Comparison of ENCODE assay signal across 13 cellular contexts in genomic region chr2:73451263-73451972, GRCh38.
DNase-seq lines count a peak whose midpoint lies in the region; ATAC-seq lines count a peak whose summit lies in the region.
"Had no signal": no experiment of that assay in that cellular context is flagged by ENCODE, and none has a peak within 500 bp of the region (broad histone marks: within the 10 kb centered on the region; RNA-seq: fewer than 3 reads in every experiment).

No MANE protein-coding gene starts in this region.

- POLR2A ChIA-PET in activated CD4-positive, alpha-beta T cell treated with anti-CD3 and anti-CD28 coated beads for 36 hours (lab: Charles Lee) = no interaction called here

- H4K91ac ChIP-seq in mesenchymal stem cell (ENCODE audit: low read length) = no peak overlapping the region

- no peaks in the 10 kb centered on the region for H3K27me3 Mint-ChIP-seq in activated CD4-positive, alpha-beta T cell treated with anti-CD3 and anti-CD28 coated beads for 36 hours
- H3K27me3 Mint-ChIP-seq: activated CD4-positive, alpha-beta memory T cell treated with anti-CD3 and anti-CD28 coated beads for 36 hours; brain; naive thymus-derived CD8-positive, alpha-beta T cell had no signal

- DNase-seq in mesenchymal stem cell = no peak
- no peak for DNase-seq in NCI-H187 (lab: John Stamatoyannopoulos, UW)
- no peak for DNase-seq in activated CD4-positive, alpha-beta T cell treated with anti-CD3 and anti-CD28 coated beads for 36 hours
- no peak for DNase-seq in stimulated activated CD4-positive, alpha-beta T cell treated with anti-CD3 and anti-CD28 coated beads, Interleukin-4, amount 100 ng/mL, for 4 hours
- DNase-seq in GDM1 (lab: John Stamatoyannopoulos, UW) = no peak
- DNase-seq: activated CD4-positive, alpha-beta memory T cell treated with anti-CD3 and anti-CD28 coated beads for 36 hours; EL; naive thymus-derived CD8-positive, alpha-beta T cell had no signal

- no peak overlapping the region for H2BK120ac ChIP-seq in mesenchymal stem cell (ENCODE audit: low read depth, low read length)

- peak overlapping the region; percentile 58 for H2BK5ac ChIP-seq in mesenchymal stem cell (ENCODE audit: low read depth, low read length, poor library complexity, severe bottlenecking)

- H3K4me2 ChIP-seq in mesenchymal stem cell (ENCODE audit: low read length, poor library complexity, severe bottlenecking) = no peak overlapping the region

- H3K18ac ChIP-seq in mesenchymal stem cell (ENCODE audit: low read depth in 1 of 2, low read length in 2 of 2) = no peak overlapping the region

- H3K9me3 Mint-ChIP-seq in activated CD4-positive, alpha-beta T cell treated with anti-CD3 and anti-CD28 coated beads for 36 hours (ENCODE audit: low read depth) = no peaks in the 10 kb centered on the region
- H3K9me3 Mint-ChIP-seq: activated CD4-positive, alpha-beta memory T cell treated with anti-CD3 and anti-CD28 coated beads for 36 hours; brain had no signal

- H2AFZ ChIP-seq in mesenchymal stem cell (ENCODE audit: low read depth, low read length) = no peak overlapping the region

- CTCF ChIA-PET in activated CD4-positive, alpha-beta T cell treated with anti-CD3 and anti-CD28 coated beads for 36 hours (lab: Charles Lee) = interaction anchor here (0.6 kb wide), 3 partner anchors 30 to 298 kb away, joined by 3 to 5 read pairs (median 3); no protein-coding TSS in a partner anchor

- no peaks in the 10 kb centered on the region for H3K9me3 ChIP-seq in mesenchymal stem cell (ENCODE audit: control insufficient read depth, low read length)

- H3K4ac ChIP-seq in mesenchymal stem cell (ENCODE audit: low read depth in 1 of 2, low read length in 2 of 2) = no peak overlapping the region

- peak; percentile 89 for ATAC-seq in GM19025 (IDR thresholded peaks at IDR 0.05; ENCODE audit: low read depth, unreplicated experiment)
- peak; percentile 94 for ATAC-seq in HG02610 (IDR thresholded peaks at IDR 0.05; ENCODE audit: unreplicated experiment)
- peak; percentile 94 for ATAC-seq in HG03520 (IDR thresholded peaks at IDR 0.05; ENCODE audit: unreplicated experiment)
- no peak for ATAC-seq in activated CD4-positive, alpha-beta T cell treated with anti-CD3 and anti-CD28 coated beads for 36 hours
- ATAC-seq: naive thymus-derived CD8-positive, alpha-beta T cell; Panc1 had no signal

- H2AK5ac ChIP-seq in mesenchymal stem cell (ENCODE audit: low read length, severe bottlenecking) = no peak overlapping the region

- WGBS in mesenchymal stem cell = 92% methylated on average over 1 of the region's 1 CpG

- no peak overlapping the region for H3K4me3 Mint-ChIP-seq in activated CD4-positive, alpha-beta T cell treated with anti-CD3 and anti-CD28 coated beads for 36 hours
- H3K4me3 Mint-ChIP-seq: activated CD4-positive, alpha-beta memory T cell treated with anti-CD3 and anti-CD28 coated beads for 36 hours; brain; naive thymus-derived CD8-positive, alpha-beta T cell had no signal

- no peaks in the 10 kb centered on the region for H3K4me1 ChIP-seq in mesenchymal stem cell (ENCODE audit: control insufficient read depth, insufficient read depth, low read depth, low read length)

- no peak overlapping the region for H3K14ac ChIP-seq in mesenchymal stem cell (ENCODE audit: low read length in 2 of 2)

- H3K79me1 ChIP-seq in mesenchymal stem cell (replicated peaks; ENCODE audit: low read length, poor library complexity, severe bottlenecking) = no peaks in the 10 kb centered on the region

- H4K8ac ChIP-seq in mesenchymal stem cell (ENCODE audit: low read length) = no peak overlapping the region

- H3K23ac ChIP-seq in mesenchymal stem cell (ENCODE audit: low read length in 2 of 2) = no peak overlapping the region

- no peak overlapping the region for H2BK12ac ChIP-seq in mesenchymal stem cell (ENCODE audit: low read length in 2 of 2)

- no peak overlapping the region for H3K9ac ChIP-seq in mesenchymal stem cell (ENCODE audit: low read length)

- H3K27ac Mint-ChIP-seq in activated CD4-positive, alpha-beta T cell treated with anti-CD3 and anti-CD28 coated beads for 36 hours = no peak overlapping the region
- H3K27ac Mint-ChIP-seq: activated CD4-positive, alpha-beta memory T cell treated with anti-CD3 and anti-CD28 coated beads for 36 hours; brain; naive thymus-derived CD8-positive, alpha-beta T cell had no signal

- H2BK15ac ChIP-seq in mesenchymal stem cell (ENCODE audit: low read depth, poor library complexity, severe bottlenecking) = no peak overlapping the region

- no peaks in the 10 kb centered on the region for H3K4me1 Mint-ChIP-seq in activated CD4-positive, alpha-beta T cell treated with anti-CD3 and anti-CD28 coated beads for 36 hours
- H3K4me1 Mint-ChIP-seq: brain had no signal

- peaks cover 52% of the 10 kb centered on the region for H3K36me3 Mint-ChIP-seq in activated CD4-positive, alpha-beta T cell treated with anti-CD3 and anti-CD28 coated beads for 36 hours (ENCODE audit: low read depth)

- intact Hi-C loops in activated CD4-positive, alpha-beta T cell treated with anti-CD3 and anti-CD28 coated beads for 36 hours (cut with DNase I, micrococcal nuclease) = no loop called here

- no peak overlapping the region for H3K27ac ChIP-seq in mesenchymal stem cell (ENCODE audit: low read length, poor library complexity, severe bottlenecking)

- H3K4me3 ChIP-seq in mesenchymal stem cell (ENCODE audit: insufficient read depth in 1 of 2, low read depth in 1 of 2, low read length in 2 of 2) = no peak overlapping the region

- no peaks in the 10 kb centered on the region for H3K27me3 ChIP-seq in mesenchymal stem cell (ENCODE audit: control insufficient read depth in 1 of 2, insufficient read depth in 1 of 2, low read length in 2 of 2)

- H3K36me3 ChIP-seq in mesenchymal stem cell (ENCODE audit: control insufficient read depth in 1 of 2, insufficient read depth in 2 of 2, low read depth in 1 of 2, low read length in 2 of 2) = peaks cover 12 to 50% of the 10 kb centered on the region in 2 experiments
